25 cellular contexts compared by ENCODE assay signal in genomic region chr10:69107667-69108066, GRCh38. TPM values are rescaled to one million over a fixed set of nuclear protein-coding genes. Genes with fewer than 3 reads are reported as not detected.
"Had no signal": no experiment of that assay in that cellular context is flagged by ENCODE, and none has a peak within 500 bp of the region (broad histone marks: within the 10 kb centered on the region; RNA-seq: fewer than 3 reads in every experiment).

No MANE protein-coding gene starts in this region.

- H3K27ac ChIP-seq: brain microvascular endothelial cell, heart right ventricle, lower lobe of right lung, neural progenitor cell, sigmoid colon, thoracic aorta, upper lobe of left lung had no signal

- DNase-seq: activated CD4-positive, alpha-beta T cell treated with anti-CD3 and anti-CD28 coated beads, Interleukin-2, amount 50 U/mL, for 4 hours; activated gamma-delta T cell treated with Interleukin-2 at 50 U/mL for 16 hours; activated T-cell treated with anti-CD3 and anti-CD28 coated beads for 4 hours; anterior cingulate cortex; brain microvascular endothelial cell; caudate nucleus; effector CD4-positive, alpha-beta T cell; foreskin fibroblast; heart right ventricle; left colon; lower lobe of right lung; mesendoderm; mucosa of descending colon; posterior cingulate gyrus; sigmoid colon; stimulated activated CD4-positive, alpha-beta T cell treated with anti-CD3 and anti-CD28 coated beads, Interleukin-15, amount 100 ng/mL, for 24 hours; upper lobe of left lung had no signal

- H3K4me3 ChIP-seq: heart right ventricle, lower lobe of right lung, mucosa of descending colon, neural progenitor cell, sigmoid colon, smooth muscle cell, thoracic aorta, upper lobe of left lung had no signal

- H3K9me3 ChIP-seq: heart right ventricle, lower lobe of right lung, mucosa of descending colon, sigmoid colon, thoracic aorta, upper lobe of left lung had no signal

- H3K27ac Mint-ChIP-seq: dendritic cell treated with granulocyte-macrophage colony-stimulating factor and Interleukin-4, amounts not matched to agents 40 ng/mL and 50 ng/mL, for 4 days; neural progenitor cell; stimulated activated memory B cell treated with anti-CD40 and anti-IgM and Interleukin-4, amounts not matched to agents 10 μg/mL and 1 μg/mL and 100 μg/mL, for 72 hours; T-helper 2 cell treated with Interferon-gamma antibody and Interleukin-4, amounts not matched to agents 5 μg/mL and 100 μg/mL, for 36 hours; WTC11 had no signal

- H3K4me3 Mint-ChIP-seq: activated naive CD4-positive, alpha-beta T cell treated with anti-CD3 and anti-CD28 coated beads, Interleukin-2, amount 50 U/mL, for 24 hours; dendritic cell treated with granulocyte-macrophage colony-stimulating factor and Interleukin-4, amounts not matched to agents 40 ng/mL and 50 ng/mL, for 4 days; neural progenitor cell; stimulated activated memory B cell treated with anti-CD40 and anti-IgM and Interleukin-4, amounts not matched to agents 10 μg/mL and 1 μg/mL and 100 μg/mL, for 72 hours; T-helper 2 cell treated with Interferon-gamma antibody and Interleukin-4, amounts not matched to agents 5 μg/mL and 100 μg/mL, for 36 hours; WTC11 had no signal

- H3K27me3 Mint-ChIP-seq: activated naive CD4-positive, alpha-beta T cell treated with anti-CD3 and anti-CD28 coated beads, Interleukin-2, amount 50 U/mL, for 24 hours; dendritic cell treated with granulocyte-macrophage colony-stimulating factor and Interleukin-4, amounts not matched to agents 40 ng/mL and 50 ng/mL, for 4 days; stimulated activated memory B cell treated with anti-CD40 and anti-IgM and Interleukin-4, amounts not matched to agents 10 μg/mL and 1 μg/mL and 100 μg/mL, for 72 hours had no signal

- H3K4me1 Mint-ChIP-seq: stimulated activated memory B cell treated with anti-CD40 and anti-IgM and Interleukin-4, amounts not matched to agents 10 μg/mL and 1 μg/mL and 100 μg/mL, for 72 hours; WTC11 had no signal

- H3K27me3 ChIP-seq: brain microvascular endothelial cell, heart right ventricle, neural progenitor cell, sigmoid colon, upper lobe of left lung had no signal

- H3K4me1 ChIP-seq: neural progenitor cell, sigmoid colon had no signal

- ATAC-seq: left colon; mucosa of descending colon; stimulated activated memory B cell treated with anti-CD40 and anti-IgM and Interleukin-4, amounts not matched to agents 10 μg/mL and 1 μg/mL and 100 μg/mL, for 72 hours; WTC11 had no signal

- H3K36me3 ChIP-seq: neural progenitor cell, sigmoid colon, thoracic aorta had no signal

- H3K36me3 Mint-ChIP-seq: neural progenitor cell, WTC11 had no signal

- H3K9me3 Mint-ChIP-seq: activated naive CD4-positive, alpha-beta T cell treated with anti-CD3 and anti-CD28 coated beads, Interleukin-2, amount 50 U/mL, for 24 hours; dendritic cell treated with granulocyte-macrophage colony-stimulating factor and Interleukin-4, amounts not matched to agents 40 ng/mL and 50 ng/mL, for 4 days; neural progenitor cell; stimulated activated memory B cell treated with anti-CD40 and anti-IgM and Interleukin-4, amounts not matched to agents 10 μg/mL and 1 μg/mL and 100 μg/mL, for 72 hours; T-helper 2 cell treated with Interferon-gamma antibody and Interleukin-4, amounts not matched to agents 5 μg/mL and 100 μg/mL, for 36 hours; WTC11 had no signal

RNA-seq across cellular contexts. Expression of gene SRGN, which starts 19.8 kb away (rescaled TPM):
- total RNA-seq: smooth muscle cell had no signal
- polyA plus RNA-seq: smooth muscle cell had no signal
